In the genomic region with DNA sequence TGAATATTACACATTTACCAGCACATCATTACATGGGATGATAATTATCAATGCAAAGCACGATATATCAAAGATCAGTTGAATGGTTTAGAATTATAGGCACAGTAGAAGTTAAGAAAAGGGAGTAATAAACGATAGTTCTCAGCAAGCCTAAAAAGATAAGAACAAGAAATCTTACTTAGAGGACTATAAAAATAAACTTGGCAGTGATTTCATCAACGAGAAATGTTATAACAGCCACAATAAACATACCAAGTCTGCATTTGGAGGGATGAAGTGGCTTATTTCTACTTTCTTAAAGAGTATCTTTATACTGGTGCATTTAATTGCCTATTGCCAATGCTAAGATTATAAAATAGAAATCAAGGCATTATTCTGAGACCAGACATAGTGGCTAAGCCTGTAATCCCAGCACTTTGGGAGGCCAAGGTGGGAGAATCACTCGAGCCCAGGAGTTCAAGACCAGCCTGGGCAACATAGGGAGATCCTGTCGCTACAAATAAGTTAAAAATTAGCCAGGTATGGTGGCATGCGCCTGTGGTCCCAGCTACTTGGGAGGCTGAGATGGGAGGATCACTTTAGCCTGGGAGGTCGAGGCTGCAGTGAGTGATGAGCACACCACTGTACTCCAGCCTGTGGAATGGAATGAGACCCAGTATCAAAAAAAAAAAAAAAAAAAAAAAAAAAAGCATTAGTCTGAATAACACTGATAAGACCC, we compare ENCODE assay signal across 1 cellular context.
TF ChIP-seq lines count a peak whose summit lies in the region.

No MANE protein-coding gene starts in this region.

TF ChIP-seq in IMR-90, 13 proteins besides CTCF, POLR2A, EP300 and RAD21:
- no peak for TF ChIP-seq MAZ (IDR thresholded peaks at IDR 0.05; ENCODE audit: borderline replicate concordance, low read depth, low read length)
